Comparison of ENCODE assay signal across 8 cellular contexts in the genomic region with DNA sequence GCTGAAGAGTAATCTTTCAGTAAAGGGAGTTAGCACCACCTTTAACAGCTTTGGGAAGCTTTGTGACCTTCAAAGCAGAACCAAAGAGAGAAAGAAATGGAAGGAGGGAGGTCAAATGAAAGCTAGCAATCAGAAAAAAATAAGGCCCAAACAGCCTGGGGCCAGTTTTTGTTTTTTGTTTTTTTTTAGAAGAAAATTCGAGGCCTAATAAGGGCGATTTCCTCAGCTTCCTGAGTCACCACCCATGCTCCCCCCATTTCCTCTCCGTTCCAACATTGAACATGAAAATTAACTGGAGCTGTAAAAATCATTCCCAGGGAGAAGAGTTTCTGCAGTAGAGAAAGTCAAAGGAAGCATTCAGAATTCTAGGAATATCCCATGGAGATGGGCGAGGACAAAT.
DNase-seq lines count a peak whose midpoint lies in the region; ATAC-seq, FAIRE-seq and TF ChIP-seq lines count a peak whose summit lies in the region.

No MANE protein-coding gene starts in this region.

- H3K27ac ChIP-seq in PC-3 (ENCODE audit: low read length), result peak overlapping the region; percentile 77
- H3K27ac ChIP-seq in kidney (ENCODE audit: low read depth in 2 of 2, low read length in 2 of 2), result peak overlapping the region in 1 of 2 donors; percentile 41

- H3K36me3 ChIP-seq in PC-3 (ENCODE audit: low read depth, low read length) (no peaks in the 10 kb centered on the region), kidney (ENCODE audit: control insufficient read depth in 1 of 2, insufficient read depth in 2 of 2, low read length in 2 of 2) (no peaks in the 10 kb centered on the region)

- CTCF ChIA-PET in PC-3 (lab: Charles Lee), result interaction anchor here (0.5 to 0.7 kb wide), 3 partner anchors 90 to 966 kb away, joined by 3 to 7 read pairs (median 4); no protein-coding TSS in a partner anchor

- H3K9ac ChIP-seq in PC-3 (ENCODE audit: low read length) (peak overlapping the region; percentile 13), kidney (ENCODE audit: low read length in 2 of 2) (no peak overlapping the region)

- H3K4me3 ChIP-seq in PC-3 (ENCODE audit: low read length) (0 out of 2 replicates have a peak overlapping the region, but pooled peaks have one; percentile 5), epithelial cell of esophagus (ENCODE audit: low read length) (no peak overlapping the region), kidney (ENCODE audit: low read length in 2 of 2) (no peak overlapping the region)

- ATAC-seq in PC-3 (peak; percentile 39; the same call in 1 of the 2 replicates), sciatic nerve (peak; percentile 66), GM21423 (IDR thresholded peaks at IDR 0.05; ENCODE audit: unreplicated experiment) (no peak)

- peak overlapping the region; percentile 76 for H3K4me2 ChIP-seq in PC-3 (ENCODE audit: low read length)

- H3K9me3 ChIP-seq in PC-3 (ENCODE audit: low read length) (no peaks in the 10 kb centered on the region), kidney (ENCODE audit: control insufficient read depth in 1 of 2, low read length in 2 of 2) (no peaks in the 10 kb centered on the region)

- H3K27me3 ChIP-seq in PC-3 (ENCODE audit: low read length), result no peaks in the 10 kb centered on the region

- no peaks in the 10 kb centered on the region for H3F3A ChIP-seq in PC-3 (ENCODE audit: low read length, unreplicated experiment)

- H3K9me2 ChIP-seq in PC-3 (replicated peaks; ENCODE audit: low read length), result no peaks in the 10 kb centered on the region

- TF ChIP-seq CTCF in PC-3 (conservative IDR thresholded peaks at IDR 0.05; ENCODE audit: low read depth, low read length) (no peak), epithelial cell of esophagus (IDR thresholded peaks at IDR 0.05; ENCODE audit: insufficient read depth, low read depth, low read length, missing control alignments) (no peak), kidney (IDR thresholded peaks at IDR 0.05; ENCODE audit: borderline replicate concordance, extremely low read depth, insufficient read depth) (no peak)

- no peak for TF ChIP-seq POLR2A in GM12892 (IDR thresholded peaks at IDR 0.05; ENCODE audit: low read depth, low read length)

- H3K4me1 ChIP-seq in PC-3 (ENCODE audit: insufficient read depth, low read length), result peaks cover 17% of the 10 kb centered on the region
- H3K4me1 ChIP-seq in kidney (ENCODE audit: control insufficient read depth in 1 of 2, insufficient read depth in 1 of 2, low read depth in 1 of 2, low read length in 2 of 2), result peaks cover 0 to 4% of the 10 kb centered on the region in 2 donors

- BruUV-seq in PC-3 (replicated peaks; lab: Mats Ljungman, UMichigan), result no TSS peak

- intact Hi-C loops in PC-3 (cut with micrococcal nuclease), result no loop called here
- intact Hi-C loops in sciatic nerve (cut with DNase I), result no loop called here
- intact Hi-C loops in kidney (cut with DNase I), result no loop called here

- H3K79me2 ChIP-seq in PC-3 (ENCODE audit: low read length), result no peaks in the 10 kb centered on the region

- H4K20me1 ChIP-seq in PC-3 (ENCODE audit: low read length), result no peaks in the 10 kb centered on the region

- POLR2A ChIA-PET in PC-3 (lab: Charles Lee; ENCODE audit: unreplicated experiment), result no interaction called here

- FAIRE-seq in GM12892 (lab: Jason Lieb, UNC), result no peak
- FAIRE-seq in kidney (lab: Jason Lieb, UNC), result no peak

- H2AFZ ChIP-seq in PC-3 (ENCODE audit: low read length), result peak overlapping the region; percentile 57; the same call in 1 of the 2 replicates

- DNase-seq in Daoy (ENCODE audit: low read depth) (peak; percentile 26), PC-3 (peak; percentile 30), epithelial cell of esophagus (ENCODE audit: low read depth) (peak; percentile 2), sciatic nerve (ENCODE audit: low spot score) (no peak), GM12892 (ENCODE audit: insufficient read length) (no peak), kidney (no peak)
- DNase-seq in effector CD8-positive, alpha-beta T cell (lab: John Stamatoyannopoulos, UW), result no peak

Comparison
In these comparisons a context has a peak if more than half of its experiments do, and no peak if none do; other contexts are left out.
1. DNase-seq: peak in Daoy (single experiment), PC-3 (single experiment) and epithelial cell of esophagus (single experiment); none in sciatic nerve (single experiment), effector CD8-positive, alpha-beta T cell (single experiment), GM12892 (single experiment) and kidney (single experiment).